30 cellular contexts compared by ENCODE assay signal in the genomic region with DNA sequence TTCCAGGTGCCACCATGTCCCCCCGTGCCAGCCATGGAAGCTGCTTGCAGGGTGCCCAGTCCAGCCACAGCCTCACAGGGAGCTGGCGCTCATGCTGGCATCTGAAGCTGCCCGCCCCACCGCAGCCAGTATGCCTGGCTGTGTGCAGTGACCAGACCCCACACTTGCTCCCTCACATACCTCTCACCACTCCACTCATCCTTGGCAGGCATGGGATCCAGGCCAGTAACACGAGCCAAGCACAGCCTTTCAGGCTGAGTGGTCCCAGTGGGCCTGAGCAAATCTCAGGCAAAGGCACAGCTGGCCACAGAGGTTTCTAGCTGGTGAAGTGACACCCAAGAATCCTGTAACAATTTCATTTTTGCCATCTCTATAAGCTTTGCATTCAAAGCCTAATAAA.
"Had no signal": no experiment of that assay in that cellular context is flagged by ENCODE, and none has a peak within 500 bp of the region (broad histone marks: within the 10 kb centered on the region; RNA-seq: fewer than 3 reads in every experiment).

No MANE protein-coding gene starts in this region.

- H3K27ac Mint-ChIP-seq: activated CD4-positive, alpha-beta T cell treated with anti-CD3 and anti-CD28 coated beads for 36 hours; activated naive CD4-positive, alpha-beta T cell treated with anti-CD3 and anti-CD28 coated beads for 36 hours; activated naive CD8-positive, alpha-beta T cell treated with anti-CD3 and anti-CD28 coated beads, Interleukin-2, amount 10 ng/mL, durations not matched to agents 7 days and 5 days; activated T-helper 1 cell treated with anti-CD3 and anti-CD28 coated beads, Interleukin-12 subunit alpha, Interleukin-12 subunit beta, Interleukin-2, Interleukin-4 antibody, amounts not matched to agents 30 ng/mL and 10 ng/mL and 1 ng/mL, durations not matched to agents 14 hours and 24 hours and 36 hours; brain; naive B cell; stimulated activated naive B cell treated with anti-CD40 and anti-IgM and Interleukin-4, amounts not matched to agents 10 μg/mL and 1 μg/mL and 100 μg/mL, for 72 hours; T-helper 2 cell treated with Interferon-gamma antibody and Interleukin-4, amounts not matched to agents 5 μg/mL and 100 μg/mL, for 36 hours had no signal

- H3K36me3 Mint-ChIP-seq: activated naive CD8-positive, alpha-beta T cell treated with anti-CD3 and anti-CD28 coated beads, Interleukin-2, amount 10 ng/mL, durations not matched to agents 7 days and 5 days; brain; naive B cell; stimulated activated naive B cell treated with anti-CD40 and anti-IgM and Interleukin-4, amounts not matched to agents 10 μg/mL and 1 μg/mL and 100 μg/mL, for 72 hours had no signal

- ATAC-seq: activated CD4-positive, alpha-beta T cell treated with anti-CD3 and anti-CD28 coated beads for 36 hours; effector memory CD8-positive, alpha-beta T cell; left lung; pancreas; stimulated activated naive B cell treated with anti-CD40 and anti-IgM and Interleukin-4, amounts not matched to agents 10 μg/mL and 1 μg/mL and 100 μg/mL, for 72 hours had no signal

- H3K4me2 ChIP-seq: smooth muscle cell had no signal

- H3K4me1 ChIP-seq: ascending aorta, left lung, prostate gland, sigmoid colon, stomach, tibial artery had no signal

- H3K27ac ChIP-seq: ascending aorta, cardiac muscle cell, heart left ventricle, left lung, pancreas, prostate gland, sigmoid colon, stomach, tibial artery had no signal

- DNase-seq: activated CD4-positive, alpha-beta T cell treated with anti-CD3 and anti-CD28 coated beads for 36 hours; activated CD4-positive, alpha-beta T cell treated with anti-CD3 and anti-CD28 coated beads, Interleukin-2, amount 50 U/mL, for 48 hours; activated CD4-positive, CD25-positive, alpha-beta regulatory T cell; activated CD8-positive, alpha-beta memory T cell treated with anti-CD3 and anti-CD28 coated beads, Interleukin-2, amount 50 U/mL, for 4 hours; activated effector memory CD4-positive, alpha-beta T cell treated with anti-CD3 and anti-CD28 coated beads, Interleukin-2, amount 50 U/mL, for 16 hours; activated naive CD4-positive, alpha-beta T cell treated with anti-CD3 and anti-CD28 coated beads for 36 hours; activated naive CD8-positive, alpha-beta T cell treated with anti-CD3 and anti-CD28 coated beads, Interleukin-2, amount 10 ng/mL, durations not matched to agents 7 days and 5 days; activated T-cell treated with anti-CD3 and anti-CD28 coated beads, Interleukin-2, amount 50 U/mL, for 1 hour; cortex of kidney; effector memory CD8-positive, alpha-beta T cell; heart left ventricle; left lung; naive B cell; nucleus accumbens; pancreas; retina; sigmoid colon; stimulated activated CD4-positive, alpha-beta T cell treated with anti-CD3 and anti-CD28 coated beads, Interleukin-1b, Interleukin-23, amount 100 ng/mL, for 48 hours; stimulated activated naive B cell treated with anti-CD40 and anti-IgM and Interleukin-4, amounts not matched to agents 10 μg/mL and 1 μg/mL and 100 μg/mL, for 72 hours; stomach; T-helper 1 cell; tibial artery had no signal

- H3K9me3 ChIP-seq: ascending aorta, heart left ventricle, left lung, pancreas, prostate gland, sigmoid colon, stomach, tibial artery had no signal

- H3K4me1 Mint-ChIP-seq: activated naive CD8-positive, alpha-beta T cell treated with anti-CD3 and anti-CD28 coated beads, Interleukin-2, amount 10 ng/mL, durations not matched to agents 7 days and 5 days; naive B cell; stimulated activated naive B cell treated with anti-CD40 and anti-IgM and Interleukin-4, amounts not matched to agents 10 μg/mL and 1 μg/mL and 100 μg/mL, for 72 hours had no signal

- H3K36me3 ChIP-seq: ascending aorta, cardiac muscle cell, heart left ventricle, left lung, pancreas, prostate gland, sigmoid colon, stomach, tibial artery had no signal

- H3K9me3 Mint-ChIP-seq: activated naive CD4-positive, alpha-beta T cell treated with anti-CD3 and anti-CD28 coated beads for 36 hours; activated naive CD8-positive, alpha-beta T cell treated with anti-CD3 and anti-CD28 coated beads, Interleukin-2, amount 10 ng/mL, durations not matched to agents 7 days and 5 days; activated T-helper 1 cell treated with anti-CD3 and anti-CD28 coated beads, Interleukin-12 subunit alpha, Interleukin-12 subunit beta, Interleukin-2, Interleukin-4 antibody, amounts not matched to agents 30 ng/mL and 10 ng/mL and 1 ng/mL, durations not matched to agents 14 hours and 24 hours and 36 hours; brain; effector memory CD8-positive, alpha-beta T cell; naive B cell; stimulated activated naive B cell treated with anti-CD40 and anti-IgM and Interleukin-4, amounts not matched to agents 10 μg/mL and 1 μg/mL and 100 μg/mL, for 72 hours; T-helper 2 cell treated with Interferon-gamma antibody and Interleukin-4, amounts not matched to agents 5 μg/mL and 100 μg/mL, for 36 hours had no signal

- H3K4me3 Mint-ChIP-seq: activated CD4-positive, alpha-beta T cell treated with anti-CD3 and anti-CD28 coated beads for 36 hours; activated naive CD4-positive, alpha-beta T cell treated with anti-CD3 and anti-CD28 coated beads for 36 hours; activated naive CD8-positive, alpha-beta T cell treated with anti-CD3 and anti-CD28 coated beads, Interleukin-2, amount 10 ng/mL, durations not matched to agents 7 days and 5 days; activated T-helper 1 cell treated with anti-CD3 and anti-CD28 coated beads, Interleukin-12 subunit alpha, Interleukin-12 subunit beta, Interleukin-2, Interleukin-4 antibody, amounts not matched to agents 30 ng/mL and 10 ng/mL and 1 ng/mL, durations not matched to agents 14 hours and 24 hours and 36 hours; brain; effector memory CD8-positive, alpha-beta T cell; stimulated activated naive B cell treated with anti-CD40 and anti-IgM and Interleukin-4, amounts not matched to agents 10 μg/mL and 1 μg/mL and 100 μg/mL, for 72 hours; T-helper 2 cell treated with Interferon-gamma antibody and Interleukin-4, amounts not matched to agents 5 μg/mL and 100 μg/mL, for 36 hours had no signal

- H3K4me3 ChIP-seq: ascending aorta, cardiac muscle cell, heart left ventricle, left lung, pancreas, prostate gland, sigmoid colon, smooth muscle cell, stomach, tibial artery had no signal

- H3K27me3 ChIP-seq: ascending aorta, cardiac muscle cell, heart left ventricle, left lung, pancreas, sigmoid colon had no signal

- FAIRE-seq: endothelial cell of umbilical vein, pancreas had no signal
